8 cellular contexts compared by ENCODE assay signal in genomic region chr19:43667524-43668405, GRCh38. TPM values are rescaled to one million over a fixed set of nuclear protein-coding genes. Genes with fewer than 3 reads are reported as not detected.
DNase-seq lines count a peak whose midpoint lies in the region; ATAC-seq, FAIRE-seq and TF ChIP-seq lines count a peak whose summit lies in the region.

No MANE protein-coding gene starts in this region.

- H3F3A ChIP-seq in GM23248 (ENCODE audit: insufficient read depth): peaks cover 8% of the 10 kb centered on the region
- H3F3A ChIP-seq in PC-3 (ENCODE audit: low read length, unreplicated experiment): no peaks in the 10 kb centered on the region

- H3K36me3 ChIP-seq in GM23248 (ENCODE audit: low read depth): peaks cover 41% of the 10 kb centered on the region
- H3K36me3 ChIP-seq in PC-3 (ENCODE audit: low read depth, low read length): peaks cover 39% of the 10 kb centered on the region
- peaks cover 27% of the 10 kb centered on the region for H3K36me3 ChIP-seq in endodermal cell (ENCODE audit: control insufficient read depth, insufficient read depth, low read length)

- H3K27ac ChIP-seq in GM23248 (no peak overlapping the region), PC-3 (ENCODE audit: low read length) (no peak overlapping the region), endodermal cell (ENCODE audit: low read depth, low read length) (peak overlapping the region; percentile 72)

- DNase-seq in GM23248 (no peak), PC-3 (no peak), endodermal cell (no peak), naive B cell (no peak), OCI-M2 (lab: John Stamatoyannopoulos, UW; ENCODE audit: unreplicated experiment) (no peak), RCC 7860 (ENCODE audit: low spot score) (no peak), frontal cortex (ENCODE audit: low spot score in 2 of 2) (no peak), CD1c-positive myeloid dendritic cell (ENCODE audit: extremely low spot score) (no peak)

- FAIRE-seq in RCC 7860 (lab: Jason Lieb, UNC) (no peak), frontal cortex (lab: Jason Lieb, UNC) (no peak)

- H3K9me2 ChIP-seq in GM23248 (ENCODE audit: insufficient read depth) (no peaks in the 10 kb centered on the region), PC-3 (replicated peaks; ENCODE audit: low read length) (no peaks in the 10 kb centered on the region)

- H3K9me3 Mint-ChIP-seq in endodermal cell (no peaks in the 10 kb centered on the region), naive B cell (peaks cover 0 to 7% (median 0%) of the 10 kb centered on the region in 7 donors)

- H3K4me1 ChIP-seq in GM23248 (ENCODE audit: insufficient read depth) (peaks cover 16% of the 10 kb centered on the region), PC-3 (ENCODE audit: insufficient read depth, low read length) (peaks cover 9% of the 10 kb centered on the region; the same call in 1 of the 2 replicates), endodermal cell (ENCODE audit: control insufficient read depth, insufficient read depth, low read length) (peaks cover 3% of the 10 kb centered on the region)

- CTCF ChIA-PET in PC-3 (lab: Charles Lee): interaction anchor here (0.5 to 1.1 kb wide), 15 partner anchors 9 to 142 kb away, joined by 3 to 11 read pairs (median 5); no protein-coding TSS in a partner anchor

- H3K9me3 ChIP-seq in GM23248 (ENCODE audit: low read depth) (no peaks in the 10 kb centered on the region), PC-3 (ENCODE audit: low read length) (no peaks in the 10 kb centered on the region), endodermal cell (ENCODE audit: control insufficient read depth, low read length) (no peaks in the 10 kb centered on the region)

- H3K9ac ChIP-seq in GM23248: peak overlapping the region; percentile 39; the same call in 1 of the 2 replicates
- H3K9ac ChIP-seq in PC-3 (ENCODE audit: low read length): no peak overlapping the region; the same call in 1 of the 2 replicates
- H3K9ac ChIP-seq in endodermal cell (ENCODE audit: extremely low read depth, low read length, poor library complexity, severe bottlenecking): peak overlapping the region; percentile 66

- H3K4me2 ChIP-seq in GM23248 (ENCODE audit: unreplicated experiment) (peak overlapping the region; percentile 80), PC-3 (ENCODE audit: low read length) (peak overlapping the region; percentile 84)

- TF ChIP-seq CTCF in PC-3 (conservative IDR thresholded peaks at IDR 0.05; ENCODE audit: low read depth, low read length) (no peak), endodermal cell (conservative IDR thresholded peaks at IDR 0.05) (no peak)

- H3K79me2 ChIP-seq in GM23248 (ENCODE audit: insufficient read depth) (peaks cover 53% of the 10 kb centered on the region), PC-3 (ENCODE audit: low read length) (peaks cover 43% of the 10 kb centered on the region)

- ATAC-seq in PC-3: no peak
- no peak for ATAC-seq in naive B cell (ENCODE audit: low read depth in 2 of 2)

- no TSS peak for BruUV-seq in PC-3 (replicated peaks; lab: Mats Ljungman, UMichigan)

- H3K4me3 Mint-ChIP-seq in endodermal cell (peak overlapping the region; percentile 68), naive B cell (peak overlapping the region; percentile 81 to 94 (median 88))

- H3K27ac Mint-ChIP-seq in endodermal cell (peak overlapping the region; percentile 97), naive B cell (peak overlapping the region in 1 of 6 donors; percentile 94)

- H2AFZ ChIP-seq in GM23248 (peak overlapping the region; percentile 30; the same call in 1 of the 2 replicates), PC-3 (ENCODE audit: low read length) (no peak overlapping the region)

- H3K36me3 Mint-ChIP-seq in endodermal cell (ENCODE audit: low read depth): peaks cover 19% of the 10 kb centered on the region
- peaks cover 0 to 6% of the 10 kb centered on the region in 2 donors for H3K36me3 Mint-ChIP-seq in naive B cell

- 54 to 55% methylated on average over 48 of the region's 48 CpGs for WGBS in GM23248 (ENCODE audit: low coverage in 1 of 2, low lambda C conversion rate in 2 of 2, missing lambda C conversion rate in 2 of 2), 2 experiments
- WGBS in endodermal cell (ENCODE audit: insufficient coverage in 1 of 2, insufficient read length in 1 of 2), 2 experiments: 41 to 69% methylated on average over 35 to 48 of the region's 48 CpGs

- intact Hi-C loops in PC-3 (cut with micrococcal nuclease): loop anchor here (2.0 to 5.0 kb wide), 2 partner anchors 33 to 75 kb away; no protein-coding TSS in a partner anchor

- H4K20me1 ChIP-seq in GM23248 (ENCODE audit: insufficient read depth) (peaks cover 5% of the 10 kb centered on the region; the same call in 1 of the 2 replicates), PC-3 (ENCODE audit: low read length) (peaks cover 28% of the 10 kb centered on the region)

- peak overlapping the region; percentile 70 for H3K4me3 ChIP-seq in GM23248
- peak overlapping the region; percentile 99 for H3K4me3 ChIP-seq in PC-3 (ENCODE audit: low read length)
- peak overlapping the region; percentile 80 for H3K4me3 ChIP-seq in endodermal cell (ENCODE audit: low read length)

- peaks cover 26% of the 10 kb centered on the region for H3K4me1 Mint-ChIP-seq in endodermal cell
- H3K4me1 Mint-ChIP-seq in naive B cell: peaks cover 36 to 57% (median 36%) of the 10 kb centered on the region in 3 donors

- H3K27me3 Mint-ChIP-seq in endodermal cell (ENCODE audit: insufficient read depth) (peaks cover 33% of the 10 kb centered on the region), naive B cell (peaks cover 0 to 49% (median 12%) of the 10 kb centered on the region in 3 donors)

- no peaks in the 10 kb centered on the region for H3K27me3 ChIP-seq in GM23248 (replicated peaks; ENCODE audit: insufficient read depth)
- H3K27me3 ChIP-seq in PC-3 (ENCODE audit: low read length): no peaks in the 10 kb centered on the region
- no peaks in the 10 kb centered on the region for H3K27me3 ChIP-seq in endodermal cell (ENCODE audit: control insufficient read depth, insufficient read depth, low read length, poor library complexity, severe bottlenecking)

- POLR2A ChIA-PET in PC-3 (lab: Charles Lee; ENCODE audit: unreplicated experiment): interaction anchor here (0.6 to 1.1 kb wide), 15 partner anchors 21 to 1424 kb away, joined by 3 to 23 read pairs (median 5); partner anchors contain the start of genes IRGQ, SMG9, ZNF575 and ZNF576

- in situ Hi-C loops in GM23248 (cut with MboI): no loop called here

RNA-seq across cellular contexts. Expression of gene PLAUR, which starts 2.2 kb away (rescaled TPM):
- 100 and 118 TPM in 2 replicates for total RNA-seq in GM23248 (2014; rRNA removed; shearing (Covaris generic))
- 125 and 139 TPM in 2 replicates for polyA plus RNA-seq in GM23248 (2016; fragmentation: Nextera tagmentation; extraction: Ambion mirVana)
- 208 and 241 TPM in 2 replicates for total RNA-seq in PC-3 (2014; rRNA removed)
- total RNA-seq in endodermal cell: 10 to 100 TPM; 14.7 to 21.5 TPM
- polyA plus RNA-seq in endodermal cell (2013, experiment 1 of 2): 20.1 TPM
- 17.1 TPM for polyA plus RNA-seq in endodermal cell (2013, experiment 2 of 2)
- polyA plus RNA-seq in naive B cell (ENCODE audit: low read depth in 6 of 6): 1 to 10 TPM in 1 of 6 donors, under 1 TPM in 4, not detected in 1; 0.37 to 1.1 (median 0.84) TPM
- 2.9 TPM for total RNA-seq in frontal cortex

RNA-seq across cellular contexts. Expression of gene CADM4, which starts 28.1 kb away (rescaled TPM):
- 1.0 and 1.7 TPM in 2 replicates for total RNA-seq in GM23248 (2014; rRNA removed; shearing (Covaris generic))
- 0.14 and 0.27 TPM in 2 replicates for polyA plus RNA-seq in GM23248 (2016; fragmentation: Nextera tagmentation; extraction: Ambion mirVana)
- 13.7 and 15.0 TPM in 2 replicates for total RNA-seq in PC-3 (2014; rRNA removed)
- total RNA-seq in endodermal cell: 10 to 100 TPM in 1 of 2 donors, 1 to 10 TPM in 1; 9.3 to 19.9 TPM
- polyA plus RNA-seq in endodermal cell (2013, experiment 1 of 2): 68.9 TPM
- 58.7 TPM for polyA plus RNA-seq in endodermal cell (2013, experiment 2 of 2)
- under 1 TPM in 4 of 6 donors, not detected in 2; 0.12 to 0.22 (median 0.19) TPM for polyA plus RNA-seq in naive B cell (ENCODE audit: low read depth in 6 of 6)
- total RNA-seq in frontal cortex: 93.3 TPM

RNA-seq across cellular contexts. Expression of gene IRGC, which starts 48.1 kb away (rescaled TPM):
- not detected in 2 replicates for total RNA-seq in GM23248 (2014; rRNA removed; shearing (Covaris generic))
- not detected in 2 replicates for polyA plus RNA-seq in GM23248 (2016; fragmentation: Nextera tagmentation; extraction: Ambion mirVana)
- not detected in 2 replicates for total RNA-seq in PC-3 (2014; rRNA removed)
- total RNA-seq in endodermal cell: not detected
- polyA plus RNA-seq in endodermal cell (2013, experiment 1 of 2): not detected
- polyA plus RNA-seq in endodermal cell (2013, experiment 2 of 2): not detected
- not detected for polyA plus RNA-seq in naive B cell (ENCODE audit: low read depth in 6 of 6)
- not detected for total RNA-seq in frontal cortex

RNA-seq across cellular contexts. Expression of gene ZNF428, which starts 48.3 kb away (rescaled TPM):
- 24.0 and 36.0 TPM in 2 replicates for total RNA-seq in GM23248 (2014; rRNA removed; shearing (Covaris generic))
- polyA plus RNA-seq in GM23248 (2016; fragmentation: Nextera tagmentation; extraction: Ambion mirVana) (25.6 and 29.7 TPM in 2 replicates), naive B cell (ENCODE audit: low read depth in 6 of 6) (10 to 100 TPM in 4 of 6 donors, 1 to 10 TPM in 2; 8.2 to 18.4 (median 11.1) TPM)
- total RNA-seq in PC-3 (2014; rRNA removed) (46.8 and 54.0 TPM in 2 replicates), endodermal cell (10 to 100 TPM; 44.3 to 46.8 TPM), frontal cortex (157 TPM)
- 71.4 TPM for polyA plus RNA-seq in endodermal cell (2013, experiment 1 of 2)
- polyA plus RNA-seq in endodermal cell (2013, experiment 2 of 2): 66.6 TPM

RNA-seq across cellular contexts. Expression of gene SRRM5, which starts 55.9 kb away (rescaled TPM):
- total RNA-seq in GM23248 (2014; rRNA removed; shearing (Covaris generic)): not detected in 2 replicates
- polyA plus RNA-seq in GM23248 (2016; fragmentation: Nextera tagmentation; extraction: Ambion mirVana) (not detected in 2 replicates), naive B cell (ENCODE audit: low read depth in 6 of 6) (under 1 TPM in 3 of 6 donors, not detected in 3; 0.24 to 0.73 (median 0.25) TPM)
- total RNA-seq in PC-3 (2014; rRNA removed) (0.11 and 0.12 TPM in 2 replicates), endodermal cell (under 1 TPM; 0.35 to 0.37 TPM), frontal cortex (not detected)
- 0.11 TPM for polyA plus RNA-seq in endodermal cell (2013, experiment 1 of 2)
- polyA plus RNA-seq in endodermal cell (2013, experiment 2 of 2): not detected
